In genomic region chr3:10164546-10165393, GRCh38 we compare ENCODE assay signal across 8 cellular contexts. TPM values are rescaled to one million over a fixed set of nuclear protein-coding genes. Genes with fewer than 3 reads are reported as not detected.
DNase-seq lines count a peak whose midpoint lies in the region; ATAC-seq and TF ChIP-seq lines count a peak whose summit lies in the region.

A gene with protein sequence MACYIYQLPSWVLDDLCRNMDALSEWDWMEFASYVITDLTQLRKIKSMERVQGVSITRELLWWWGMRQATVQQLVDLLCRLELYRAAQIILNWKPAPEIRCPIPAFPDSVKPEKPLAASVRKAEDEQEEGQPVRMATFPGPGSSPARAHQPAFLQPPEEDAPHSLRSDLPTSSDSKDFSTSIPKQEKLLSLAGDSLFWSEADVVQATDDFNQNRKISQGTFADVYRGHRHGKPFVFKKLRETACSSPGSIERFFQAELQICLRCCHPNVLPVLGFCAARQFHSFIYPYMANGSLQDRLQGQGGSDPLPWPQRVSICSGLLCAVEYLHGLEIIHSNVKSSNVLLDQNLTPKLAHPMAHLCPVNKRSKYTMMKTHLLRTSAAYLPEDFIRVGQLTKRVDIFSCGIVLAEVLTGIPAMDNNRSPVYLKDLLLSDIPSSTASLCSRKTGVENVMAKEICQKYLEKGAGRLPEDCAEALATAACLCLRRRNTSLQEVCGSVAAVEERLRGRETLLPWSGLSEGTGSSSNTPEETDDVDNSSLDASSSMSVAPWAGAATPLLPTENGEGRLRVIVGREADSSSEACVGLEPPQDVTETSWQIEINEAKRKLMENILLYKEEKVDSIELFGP (plus strand): TSS chr3:10164919. CDS start chr3:10164955, 36 bp downstream.

- peak in 1 of 2 donors; percentile 80 for TF ChIP-seq POLR2A in adrenal gland (IDR thresholded peaks at IDR 0.05)

- H3K9me3 ChIP-seq in adrenal gland (replicated peaks in 1 of 3) (no peaks in the 10 kb centered on the region), heart right ventricle (peaks cover 0 to 12% (median 0%) of the 10 kb centered on the region in 11 donors), upper lobe of right lung (no peaks in the 10 kb centered on the region)

- H3K4me3 ChIP-seq in adrenal gland (peak within 1 kb of the TSS; percentile 66 to 96 (median 86)), heart right ventricle (peak within 1 kb of the TSS; percentile 56 to 92 (median 82)), upper lobe of right lung (peak within 1 kb of the TSS; percentile 73)

- intact Hi-C loops in adrenal gland (cut with DNase I), result loop anchor here in 1 of 2 donors (5.0 kb wide), 1 partner anchor 63 kb away; no protein-coding TSS in a partner anchor
- intact Hi-C loops in heart right ventricle (cut with DNase I), result loop anchor here in 9 of 10 donors (2.0 to 10.0 kb wide), 4 partner anchors 53 to 60 kb away; no protein-coding TSS in a partner anchor
- intact Hi-C loops in posterior cingulate gyrus (cut with DNase I), result loop anchor here (2.0 kb wide), 1 partner anchor 60 kb away; no protein-coding TSS in a partner anchor
- intact Hi-C loops in upper lobe of right lung (cut with DNase I), result loop anchor here (5.0 kb wide), 1 partner anchor 63 kb away; no protein-coding TSS in a partner anchor

- TF ChIP-seq CTCF in AG09319 (IDR thresholded peaks at IDR 0.05; ENCODE audit: low read depth, low read length) (peak; percentile 51), adrenal gland (IDR thresholded peaks at IDR 0.05) (peak; percentile 54 to 97 (median 76)), heart right ventricle (IDR thresholded peaks at IDR 0.05) (peak; percentile 86 to 98 (median 97)), upper lobe of right lung (IDR thresholded peaks at IDR 0.05) (peak; percentile 94)

- H3K27ac ChIP-seq in adrenal gland (peak within 1 kb of the TSS in 3 of 5 donors; percentile 72 to 85 (median 74)), heart right ventricle (peak within 1 kb of the TSS in 8 of 10 donors; percentile 3 to 89 (median 72)), upper lobe of right lung (peak within 1 kb of the TSS; percentile 56)

- DNase-seq in AG09319 (ENCODE audit: extremely low read depth, low read depth) (peak; percentile 20), SKM-1 treated with dmso at 0.1 percent for 144 hours (lab: John Stamatoyannopoulos, UW; ENCODE audit: unreplicated experiment) (peak; percentile 17), adrenal gland (peak; percentile 72 to 83 (median 79)), heart right ventricle (peak; percentile 70 to 80), posterior cingulate gyrus (peak; percentile 51 to 96 (median 70)), upper lobe of right lung (peak; percentile 91)

- 2 to 38% (median 11%) methylated on average over 3 to 76 of the region's 76 CpGs for WGBS in adrenal gland, 4 donors
- WGBS in heart right ventricle, 2 donors, result 3 to 4% methylated on average over 69 to 76 of the region's 76 CpGs

- H3K27me3 ChIP-seq in adrenal gland, result no peaks in the 10 kb centered on the region
- H3K27me3 ChIP-seq in heart right ventricle, result no peaks in the 10 kb centered on the region
- H3K27me3 ChIP-seq in upper lobe of right lung, result no peaks in the 10 kb centered on the region

- H3K4me1 ChIP-seq in adrenal gland (replicated peaks in 1 of 2), result peaks cover 3 to 10% of the 10 kb centered on the region in 2 donors
- peaks cover 0 to 27% (median 5%) of the 10 kb centered on the region in 9 donors for H3K4me1 ChIP-seq in heart right ventricle
- H3K4me1 ChIP-seq in upper lobe of right lung, result no peaks in the 10 kb centered on the region

- no peaks in the 10 kb centered on the region for H3K36me3 ChIP-seq in adrenal gland (replicated peaks in 1 of 2)
- peaks cover 0 to 6% (median 0%) of the 10 kb centered on the region in 9 donors for H3K36me3 ChIP-seq in heart right ventricle
- H3K36me3 ChIP-seq in upper lobe of right lung, result no peaks in the 10 kb centered on the region

- ATAC-seq in GM18909 (IDR thresholded peaks at IDR 0.05; ENCODE audit: poor library complexity, unreplicated experiment) (peak; percentile 83), HG03159 (IDR thresholded peaks at IDR 0.05; ENCODE audit: unreplicated experiment) (peak; percentile 83), heart right ventricle (peak; percentile 93 to 97 (median 95)), upper lobe of right lung (peak; percentile 97)

RNA-seq across cellular contexts. Expression of the gene that starts here (rescaled TPM):
- 1 to 10 TPM; 2.5 to 8.7 (median 6.4) TPM for total RNA-seq in adrenal gland
- 1 to 10 TPM; 2.1 to 3.7 (median 2.3) TPM for polyA plus RNA-seq in adrenal gland
- 1 to 10 TPM in 9 of 10 donors, under 1 TPM in 1; 0.92 to 3.6 (median 1.5) TPM for total RNA-seq in heart right ventricle
- under 1 TPM; 0.73 to 0.84 TPM for polyA plus RNA-seq in heart right ventricle
- total RNA-seq in upper lobe of right lung, result 5.2 TPM

Comparison
In these comparisons a context has a peak if more than half of its experiments do, and no peak if none do; other contexts are left out.
1. Peak in every context shown above with its lines: DNase-seq, ATAC-seq, H3K4me3 ChIP-seq and H3K27ac ChIP-seq.
2. DNase-seq: peak in every context shown above with its lines; median percentile 91 in upper lobe of right lung; 79 in adrenal gland; 75 in heart right ventricle; 70 in posterior cingulate gyrus; 20 in AG09319; 17 in SKM-1 treated with dmso at 0.1 percent for 144 hours.